Comparison of ENCODE assay signal across 8 cellular contexts in genomic region chr11:63916837-63917684, GRCh38. TPM values are rescaled to one million over a fixed set of nuclear protein-coding genes. Genes with fewer than 3 reads are reported as not detected.
DNase-seq lines count a peak whose midpoint lies in the region; ATAC-seq and TF ChIP-seq lines count a peak whose summit lies in the region.

TSS of gene RCOR2 (minus strand) at chr11:63917164. CDS start at chr11:63916456, 708 bp downstream.

- peaks cover 14% of the 10 kb centered on the region for H3K27me3 Mint-ChIP-seq in neural crest cell (ENCODE audit: low read depth)

- peak within 1 kb of the TSS; percentile 97 for H3K27ac Mint-ChIP-seq in neural crest cell (ENCODE audit: unreplicated experiment)

- peaks cover 37% of the 10 kb centered on the region for H3K4me1 Mint-ChIP-seq in neural crest cell

- DNase-seq in ELF-1 (ENCODE audit: low read depth, low spot score) (peak; percentile 86), Kasumi-1 (lab: John Stamatoyannopoulos, UW) (peak; percentile 39 to 73), RKO (ENCODE audit: low spot score) (peak; percentile 85), activated gamma-delta T cell treated with Interleukin-2 at 50 U/mL for 16 hours (peak; percentile 47), foreskin fibroblast (peak; percentile 90 to 95), neural crest cell (ENCODE audit: low read depth, low spot score) (peak; percentile 82), superior temporal gyrus (ENCODE audit: extremely low spot score) (peak; percentile 89)

- no peak for ATAC-seq in GM18867 (IDR thresholded peaks at IDR 0.05; ENCODE audit: unreplicated experiment)

- H3K4me3 Mint-ChIP-seq in neural crest cell = peak within 1 kb of the TSS; percentile 95

- TF ChIP-seq CTCF in foreskin fibroblast (IDR thresholded peaks at IDR 0.05; ENCODE audit: low read depth, low read length) (no peak), neural crest cell (conservative IDR thresholded peaks at IDR 0.05) (no peak)

- peaks cover 5% of the 10 kb centered on the region for H3K36me3 Mint-ChIP-seq in neural crest cell (ENCODE audit: low read depth)

- no peaks in the 10 kb centered on the region for H3K9me3 Mint-ChIP-seq in neural crest cell

- H3K4me3 ChIP-seq in foreskin fibroblast (ENCODE audit: low read depth in 1 of 2, low read length in 2 of 2) = peak within 1 kb of the TSS; percentile 55 to 64

RNA-seq across cellular contexts. Expression of gene RCOR2, which starts in this region (rescaled TPM):
- total RNA-seq in neural crest cell = 107 and 108 TPM in 2 replicates
